ENCODE assay signal across 11 cellular contexts in genomic region chr17:42563950-42564349, GRCh38. TPM values are rescaled to one million over a fixed set of nuclear protein-coding genes. Genes with fewer than 3 reads are reported as not detected.
DNase-seq lines count a peak whose midpoint lies in the region; ATAC-seq and TF ChIP-seq lines count a peak whose summit lies in the region.
"Had no signal": no experiment of that assay in that cellular context is flagged by ENCODE, and none has a peak within 500 bp of the region (broad histone marks: within the 10 kb centered on the region; RNA-seq: fewer than 3 reads in every experiment).

No MANE protein-coding gene starts in this region.

- H3K27me3 Mint-ChIP-seq in stimulated activated naive CD8-positive, alpha-beta T cell treated with anti-CD3 and anti-CD28 coated beads, Interleukin-15, Interleukin-2, amounts not matched to agents 100 ng/mL and 50 ng/mL, for 24 hours: no peaks in the 10 kb centered on the region
- H3K27me3 Mint-ChIP-seq in activated T-helper 1 cell treated with anti-CD3 and anti-CD28 coated beads, Interleukin-12 subunit alpha, Interleukin-12 subunit beta, Interleukin-2, Interleukin-4 antibody, amounts not matched to agents 30 ng/mL and 10 ng/mL and 1 ng/mL, durations not matched to agents 14 hours and 24 hours and 36 hours (ENCODE audit: insufficient read depth): no peaks in the 10 kb centered on the region
- H3K27me3 Mint-ChIP-seq in memory B cell: no peaks in the 10 kb centered on the region

- no peak for ATAC-seq in stimulated activated naive CD8-positive, alpha-beta T cell treated with anti-CD3 and anti-CD28 coated beads, Interleukin-15, Interleukin-2, amounts not matched to agents 100 U/mL and 50 U/mL, for 24 hours
- ATAC-seq in memory B cell (ENCODE audit: low read depth) (no peak), HG03196 (IDR thresholded peaks at IDR 0.05; ENCODE audit: unreplicated experiment) (no peak)

- no peak overlapping the region for H3K4me3 ChIP-seq in vagina

- intact Hi-C loops in activated T-helper 1 cell treated with anti-CD3 and anti-CD28 coated beads, Interleukin-12 subunit alpha, Interleukin-12 subunit beta, Interleukin-2, Interleukin-4 antibody, amounts not matched to agents 30 ng/mL and 10 ng/mL and 1 ng/mL, durations not matched to agents 14 hours and 24 hours and 36 hours (cut with micrococcal nuclease): loop anchor here (10.0 kb wide), 1 partner anchor 421 kb away; the partner anchor contains the start of genes PTGES3L and RUNDC1
- intact Hi-C loops in vagina (cut with DNase I): no loop called here

- peak overlapping the region; percentile 8 for H3K27ac ChIP-seq in vagina

- no peak for TF ChIP-seq POLR2A in vagina (IDR thresholded peaks at IDR 0.05)

- no peaks in the 10 kb centered on the region for H3K9me3 ChIP-seq in vagina
- H3K9me3 ChIP-seq: HAP-1 had no signal

- H3K27me3 ChIP-seq in vagina: no peaks in the 10 kb centered on the region

- H3K4me1 Mint-ChIP-seq in stimulated activated naive CD8-positive, alpha-beta T cell treated with anti-CD3 and anti-CD28 coated beads, Interleukin-15, Interleukin-2, amounts not matched to agents 100 ng/mL and 50 ng/mL, for 24 hours (ENCODE audit: low read depth): peaks cover 47% of the 10 kb centered on the region
- peaks cover 37% of the 10 kb centered on the region for H3K4me1 Mint-ChIP-seq in activated T-helper 1 cell treated with anti-CD3 and anti-CD28 coated beads, Interleukin-12 subunit alpha, Interleukin-12 subunit beta, Interleukin-2, Interleukin-4 antibody, amounts not matched to agents 30 ng/mL and 10 ng/mL and 1 ng/mL, durations not matched to agents 14 hours and 24 hours and 36 hours (ENCODE audit: low read depth)
- H3K4me1 Mint-ChIP-seq in memory B cell: peaks cover 29% of the 10 kb centered on the region

- no peaks in the 10 kb centered on the region for H3K9me3 Mint-ChIP-seq in stimulated activated naive CD8-positive, alpha-beta T cell treated with anti-CD3 and anti-CD28 coated beads, Interleukin-15, Interleukin-2, amounts not matched to agents 100 ng/mL and 50 ng/mL, for 24 hours
- H3K9me3 Mint-ChIP-seq in activated T-helper 1 cell treated with anti-CD3 and anti-CD28 coated beads, Interleukin-12 subunit alpha, Interleukin-12 subunit beta, Interleukin-2, Interleukin-4 antibody, amounts not matched to agents 30 ng/mL and 10 ng/mL and 1 ng/mL, durations not matched to agents 14 hours and 24 hours and 36 hours: no peaks in the 10 kb centered on the region
- H3K9me3 Mint-ChIP-seq in memory B cell: no peaks in the 10 kb centered on the region

- H3K4me3 Mint-ChIP-seq in stimulated activated naive CD8-positive, alpha-beta T cell treated with anti-CD3 and anti-CD28 coated beads, Interleukin-15, Interleukin-2, amounts not matched to agents 100 ng/mL and 50 ng/mL, for 24 hours: peak overlapping the region; percentile 95
- peak overlapping the region; percentile 87 for H3K4me3 Mint-ChIP-seq in activated T-helper 1 cell treated with anti-CD3 and anti-CD28 coated beads, Interleukin-12 subunit alpha, Interleukin-12 subunit beta, Interleukin-2, Interleukin-4 antibody, amounts not matched to agents 30 ng/mL and 10 ng/mL and 1 ng/mL, durations not matched to agents 14 hours and 24 hours and 36 hours
- H3K4me3 Mint-ChIP-seq in memory B cell: peak overlapping the region; percentile 94

- H3K27ac Mint-ChIP-seq in stimulated activated naive CD8-positive, alpha-beta T cell treated with anti-CD3 and anti-CD28 coated beads, Interleukin-15, Interleukin-2, amounts not matched to agents 100 ng/mL and 50 ng/mL, for 24 hours: peak overlapping the region; percentile 92
- no peak overlapping the region for H3K27ac Mint-ChIP-seq in activated T-helper 1 cell treated with anti-CD3 and anti-CD28 coated beads, Interleukin-12 subunit alpha, Interleukin-12 subunit beta, Interleukin-2, Interleukin-4 antibody, amounts not matched to agents 30 ng/mL and 10 ng/mL and 1 ng/mL, durations not matched to agents 14 hours and 24 hours and 36 hours
- peak overlapping the region; percentile 72 for H3K27ac Mint-ChIP-seq in memory B cell

- DNase-seq in stimulated activated naive CD8-positive, alpha-beta T cell treated with anti-CD3 and anti-CD28 coated beads, Interleukin-15, Interleukin-2, amounts not matched to agents 100 U/mL and 50 U/mL, for 24 hours: no peak
- DNase-seq in activated T-helper 1 cell treated with anti-CD3 and anti-CD28 coated beads, Interleukin-12 subunit alpha, Interleukin-12 subunit beta, Interleukin-2, Interleukin-4 antibody, amounts not matched to agents 30 ng/mL and 10 ng/mL and 1 ng/mL, durations not matched to agents 14 hours and 24 hours and 36 hours (ENCODE audit: low spot score): no peak
- no peak for DNase-seq in memory B cell (ENCODE audit: low spot score in 2 of 2)
- DNase-seq in vagina (ENCODE audit: extremely low spot score in 2 of 2): no peak
- no peak for DNase-seq in DMS79 treated with DMSO at 0.1 percent for 48 hours (lab: John Stamatoyannopoulos, UW)
- no peak for DNase-seq in occipital lobe (lab: John Stamatoyannopoulos, UW)
- DNase-seq: DMS 273 treated with DMSO at 0.1 percent for 48 hours, hypothalamus had no signal

- peaks cover 0 to 30% of the 10 kb centered on the region in 2 donors for H3K36me3 ChIP-seq in vagina

- peaks cover 26% of the 10 kb centered on the region for H3K36me3 Mint-ChIP-seq in stimulated activated naive CD8-positive, alpha-beta T cell treated with anti-CD3 and anti-CD28 coated beads, Interleukin-15, Interleukin-2, amounts not matched to agents 100 ng/mL and 50 ng/mL, for 24 hours (ENCODE audit: low read depth)
- H3K36me3 Mint-ChIP-seq in activated T-helper 1 cell treated with anti-CD3 and anti-CD28 coated beads, Interleukin-12 subunit alpha, Interleukin-12 subunit beta, Interleukin-2, Interleukin-4 antibody, amounts not matched to agents 30 ng/mL and 10 ng/mL and 1 ng/mL, durations not matched to agents 14 hours and 24 hours and 36 hours (ENCODE audit: low read depth): peaks cover 17% of the 10 kb centered on the region
- peaks cover 5% of the 10 kb centered on the region for H3K36me3 Mint-ChIP-seq in memory B cell

- TF ChIP-seq CTCF in vagina (IDR thresholded peaks at IDR 0.05): no peak

- peaks cover 56% of the 10 kb centered on the region for H3K4me1 ChIP-seq in vagina

RNA-seq across cellular contexts. Expression of gene COASY, which starts 2.0 kb away (rescaled TPM):
- 93.1 and 95.4 TPM in 2 replicates for total RNA-seq in activated T-helper 1 cell treated with anti-CD3 and anti-CD28 coated beads, Interleukin-12 subunit alpha, Interleukin-12 subunit beta, Interleukin-2, Interleukin-4 antibody, amounts not matched to agents 30 ng/mL and 10 ng/mL and 1 ng/mL, durations not matched to agents 14 hours and 24 hours and 36 hours
- total RNA-seq in vagina (24.8 TPM), occipital lobe (3.6 TPM)

RNA-seq across cellular contexts. Expression of gene MLX, which starts 3.0 kb away (rescaled TPM):
- total RNA-seq in activated T-helper 1 cell treated with anti-CD3 and anti-CD28 coated beads, Interleukin-12 subunit alpha, Interleukin-12 subunit beta, Interleukin-2, Interleukin-4 antibody, amounts not matched to agents 30 ng/mL and 10 ng/mL and 1 ng/mL, durations not matched to agents 14 hours and 24 hours and 36 hours: 74.1 and 75.4 TPM in 2 replicates
- total RNA-seq in vagina (33.9 TPM), occipital lobe (25.1 TPM)

RNA-seq across cellular contexts. Expression of gene HSD17B1, which starts 11.2 kb away (rescaled TPM):
- total RNA-seq in activated T-helper 1 cell treated with anti-CD3 and anti-CD28 coated beads, Interleukin-12 subunit alpha, Interleukin-12 subunit beta, Interleukin-2, Interleukin-4 antibody, amounts not matched to agents 30 ng/mL and 10 ng/mL and 1 ng/mL, durations not matched to agents 14 hours and 24 hours and 36 hours: 0.49 and 0.78 TPM in 2 replicates
- total RNA-seq in vagina (2.0 TPM), occipital lobe (0.62 TPM)

RNA-seq across cellular contexts. Expression of gene PSMC3IP, which starts 13.6 kb away (rescaled TPM):
- 27.6 and 31.5 TPM in 2 replicates for total RNA-seq in activated T-helper 1 cell treated with anti-CD3 and anti-CD28 coated beads, Interleukin-12 subunit alpha, Interleukin-12 subunit beta, Interleukin-2, Interleukin-4 antibody, amounts not matched to agents 30 ng/mL and 10 ng/mL and 1 ng/mL, durations not matched to agents 14 hours and 24 hours and 36 hours
- total RNA-seq in vagina (0.98 TPM), occipital lobe (6.6 TPM)

RNA-seq across cellular contexts. Expression of gene NAGLU, which starts 27.9 kb away (rescaled TPM):
- 18.2 and 20.8 TPM in 2 replicates for total RNA-seq in activated T-helper 1 cell treated with anti-CD3 and anti-CD28 coated beads, Interleukin-12 subunit alpha, Interleukin-12 subunit beta, Interleukin-2, Interleukin-4 antibody, amounts not matched to agents 30 ng/mL and 10 ng/mL and 1 ng/mL, durations not matched to agents 14 hours and 24 hours and 36 hours
- total RNA-seq in vagina: 24.6 TPM
- 8.6 TPM for total RNA-seq in occipital lobe
